18 cellular contexts compared by ENCODE assay signal in genomic region chr14:80434574-80435321, GRCh38.
DNase-seq lines count a peak whose midpoint lies in the region; ATAC-seq and TF ChIP-seq lines count a peak whose summit lies in the region.
"Had no signal": no experiment of that assay in that cellular context is flagged by ENCODE, and none has a peak within 500 bp of the region (broad histone marks: within the 10 kb centered on the region; RNA-seq: fewer than 3 reads in every experiment).

No MANE protein-coding gene starts in this region.

- no peaks in the 10 kb centered on the region for H3K9me3 ChIP-seq in smooth muscle cell (replicated peaks; ENCODE audit: low read depth)

- no peak for ATAC-seq in GM19397 (IDR thresholded peaks at IDR 0.05; ENCODE audit: unreplicated experiment)
- ATAC-seq: CD8-positive, alpha-beta T cell had no signal

- H3K9ac ChIP-seq in smooth muscle cell (ENCODE audit: low read depth): no peak overlapping the region

- peaks cover 8 to 61% (median 30%) of the 10 kb centered on the region in 6 donors for H3K9me3 Mint-ChIP-seq in immature natural killer cell

- peaks cover 0 to 7% (median 0%) of the 10 kb centered on the region in 3 donors for H3K36me3 Mint-ChIP-seq in immature natural killer cell
- H3K36me3 Mint-ChIP-seq: CD8-positive, alpha-beta T cell had no signal

- no peaks in the 10 kb centered on the region for H3K27me3 ChIP-seq in smooth muscle cell (ENCODE audit: low read depth)

- no peaks in the 10 kb centered on the region for H3K79me2 ChIP-seq in smooth muscle cell (ENCODE audit: low read depth)

- no peaks in the 10 kb centered on the region for H3K36me3 ChIP-seq in smooth muscle cell (ENCODE audit: low read depth)

- no peak overlapping the region for H3K4me3 Mint-ChIP-seq in immature natural killer cell
- H3K4me3 Mint-ChIP-seq: CD8-positive, alpha-beta T cell; dendritic cell treated with granulocyte-macrophage colony-stimulating factor and Interleukin-4, amounts not matched to agents 40 ng/mL and 50 ng/mL, for 4 days; nephron progenitor cell; T-helper 2 cell treated with Interferon-gamma antibody and Interleukin-4, amounts not matched to agents 5 μg/mL and 100 μg/mL, for 36 hours had no signal

- H3K4me1 ChIP-seq in smooth muscle cell (ENCODE audit: low read depth): no peaks in the 10 kb centered on the region

- H3K4me2 ChIP-seq in smooth muscle cell: no peak overlapping the region

- peak overlapping the region; percentile 31 for H3K27ac ChIP-seq in smooth muscle cell (ENCODE audit: low read depth)

- peak; percentile 30 for DNase-seq in SIG-M5 treated with dmso at 0.1 percent for 504 hours (lab: John Stamatoyannopoulos, UW; ENCODE audit: unreplicated experiment)
- no peak for DNase-seq in SIG-M5 (lab: John Stamatoyannopoulos, UW)
- DNase-seq in NCI-H69 (lab: John Stamatoyannopoulos, UW): peak; percentile 94
- peak; percentile 91 for DNase-seq in epithelial cell of esophagus (ENCODE audit: low read depth)
- no peak for DNase-seq in smooth muscle cell (lab: John Stamatoyannopoulos, UW; ENCODE audit: unreplicated experiment)
- DNase-seq in immature natural killer cell: no peak
- DNase-seq in stimulated activated CD4-positive, alpha-beta T cell treated with anti-CD3 and anti-CD28 coated beads, Interleukin-4, amount 100 ng/mL, for 4 hours: no peak
- DNase-seq: activated gamma-delta T cell treated with Interleukin-2 at 50 U/mL for 16 hours; aorta; CD8-positive, alpha-beta T cell; NCI-H187 treated with DMSO at 0.1 percent for 48 hours; nephron progenitor cell; NK-92 treated with Interleukin-12 subunit alpha and Interleukin-12 subunit beta, amount 100 ng/mL, for 24 hours; SHP77 treated with DMSO at 0.1 percent for 48 hours; stimulated activated CD4-positive, alpha-beta T cell treated with anti-CD3 and anti-CD28 coated beads, Interleukin-15, amount 100 ng/mL, for 24 hours had no signal

- H3K4me3 ChIP-seq in epithelial cell of esophagus (ENCODE audit: low read length) (no peak overlapping the region), smooth muscle cell (no peak overlapping the region)

- H3K27ac Mint-ChIP-seq in immature natural killer cell: no peak overlapping the region
- H3K27ac Mint-ChIP-seq: CD8-positive, alpha-beta T cell; dendritic cell treated with granulocyte-macrophage colony-stimulating factor and Interleukin-4, amounts not matched to agents 40 ng/mL and 50 ng/mL, for 4 days; nephron progenitor cell; T-helper 2 cell treated with Interferon-gamma antibody and Interleukin-4, amounts not matched to agents 5 μg/mL and 100 μg/mL, for 36 hours had no signal

- H3K4me1 Mint-ChIP-seq in immature natural killer cell: no peaks in the 10 kb centered on the region
- H3K4me1 Mint-ChIP-seq: nephron progenitor cell had no signal

- 92% methylated on average over 1 of the region's 1 CpG for WGBS in smooth muscle cell (ENCODE audit: low lambda C conversion rate)

- H4K20me1 ChIP-seq in smooth muscle cell (ENCODE audit: low read depth): no peaks in the 10 kb centered on the region

- no peaks in the 10 kb centered on the region for H3F3A ChIP-seq in smooth muscle cell (ENCODE audit: low read depth)

- TF ChIP-seq CTCF in epithelial cell of esophagus (IDR thresholded peaks at IDR 0.05; ENCODE audit: insufficient read depth, low read depth, low read length, missing control alignments) (no peak), smooth muscle cell (IDR thresholded peaks at IDR 0.05; ENCODE audit: borderline replicate concordance, insufficient read depth, poor library complexity, severe bottlenecking) (no peak)

- peaks cover 1 to 3% (median 3%) of the 10 kb centered on the region in 3 donors for H3K27me3 Mint-ChIP-seq in immature natural killer cell (ENCODE audit: low read depth in 3 of 3)
- H3K27me3 Mint-ChIP-seq: dendritic cell treated with granulocyte-macrophage colony-stimulating factor and Interleukin-4, amounts not matched to agents 40 ng/mL and 50 ng/mL, for 4 days had no signal

- no peak overlapping the region for H2AFZ ChIP-seq in smooth muscle cell (ENCODE audit: low read depth)

Comparison
In these comparisons a context has a peak if more than half of its experiments do, and no peak if none do; other contexts are left out.
1. DNase-seq: peak in SIG-M5 treated with dmso at 0.1 percent for 504 hours (single experiment), NCI-H69 (single experiment) and epithelial cell of esophagus (single experiment); none in SIG-M5 (single experiment), smooth muscle cell (single experiment), immature natural killer cell (0 of 3) and stimulated activated CD4-positive, alpha-beta T cell treated with anti-CD3 and anti-CD28 coated beads, Interleukin-4, amount 100 ng/mL, for 4 hours (0 of 2).